In the genomic region with DNA sequence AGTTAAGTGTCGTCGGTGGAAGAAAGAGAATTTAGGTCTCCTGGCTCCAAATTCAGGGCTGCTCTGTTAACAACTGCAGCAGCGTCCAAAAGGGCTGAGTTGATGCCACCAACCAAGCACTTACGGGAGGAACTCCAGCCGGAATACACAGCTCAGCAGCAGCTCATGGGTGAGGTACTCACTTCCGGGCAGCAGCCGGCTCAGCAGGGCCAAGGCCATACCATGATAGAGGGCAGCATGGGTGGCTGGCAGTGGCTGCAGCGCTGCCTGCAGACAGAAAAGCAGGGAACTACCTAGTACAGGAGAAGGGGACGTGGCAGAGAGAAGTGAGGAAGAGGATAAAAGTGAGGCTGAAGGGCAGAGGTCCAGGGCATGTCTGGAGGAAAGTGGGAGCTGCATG, we compare ENCODE assay signal across 2 cellular contexts.
TF ChIP-seq lines count a peak whose summit lies in the region.

No MANE protein-coding gene starts in this region.

TF ChIP-seq in HepG2, 621 proteins besides CTCF, POLR2A, EP300 and RAD21:
- no peak for TF ChIP-seq ZNF776 (CRISPR knock-in tag; IDR thresholded peaks at IDR 0.05)
- TF ChIP-seq GFI1 (CRISPR knock-in tag; IDR thresholded peaks at IDR 0.05; ENCODE audit: borderline replicate concordance) = no peak
- no peak for TF ChIP-seq RCOR2 (CRISPR knock-in tag; IDR thresholded peaks at IDR 0.05)
- TF ChIP-seq MTA3 (CRISPR knock-in tag; IDR thresholded peaks at IDR 0.05) = no peak
- TF ChIP-seq SRSF1 (optimal IDR thresholded peaks at IDR 0.05; ENCODE audit: low read depth, low read length) = no peak
- TF ChIP-seq, protein P1, sequence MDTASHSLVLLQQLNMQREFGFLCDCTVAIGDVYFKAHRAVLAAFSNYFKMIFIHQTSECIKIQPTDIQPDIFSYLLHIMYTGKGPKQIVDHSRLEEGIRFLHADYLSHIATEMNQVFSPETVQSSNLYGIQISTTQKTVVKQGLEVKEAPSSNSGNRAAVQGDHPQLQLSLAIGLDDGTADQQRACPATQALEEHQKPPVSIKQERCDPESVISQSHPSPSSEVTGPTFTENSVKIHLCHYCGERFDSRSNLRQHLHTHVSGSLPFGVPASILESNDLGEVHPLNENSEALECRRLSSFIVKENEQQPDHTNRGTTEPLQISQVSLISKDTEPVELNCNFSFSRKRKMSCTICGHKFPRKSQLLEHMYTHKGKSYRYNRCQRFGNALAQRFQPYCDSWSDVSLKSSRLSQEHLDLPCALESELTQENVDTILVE (CRISPR knock-in tag; IDR thresholded peaks at IDR 0.05) = no peak
- TF ChIP-seq ZNF468 (CRISPR knock-in tag; IDR thresholded peaks at IDR 0.05) = no peak

TF ChIP-seq in GM12891, 5 proteins besides CTCF, POLR2A, EP300 and RAD21:
- no peak for TF ChIP-seq SPI1 (IDR thresholded peaks at IDR 0.05; ENCODE audit: low read depth, low read length)
